In the genomic region with DNA sequence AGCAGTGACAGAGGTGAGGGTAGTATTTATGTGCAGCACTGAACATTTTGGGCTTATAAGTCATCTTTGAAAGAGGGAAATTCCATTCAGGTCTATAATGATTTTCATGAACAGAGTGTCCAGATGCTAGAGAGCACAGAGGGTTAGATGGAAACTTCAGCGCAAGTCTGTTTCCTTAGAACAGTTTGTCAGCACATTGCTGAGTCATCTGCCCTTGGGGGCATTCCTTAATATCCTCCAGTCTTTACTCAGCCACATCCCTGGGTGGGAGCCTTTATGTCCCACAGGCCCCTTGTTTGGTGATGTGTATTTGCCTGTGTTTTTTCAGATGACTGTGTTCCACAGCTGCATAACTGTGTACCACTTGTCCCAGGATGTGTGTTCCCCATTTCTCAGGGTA, we compare ENCODE assay signal across 1 cellular context.
TF ChIP-seq lines count a peak whose summit lies in the region.

No MANE protein-coding gene starts in this region.

TF ChIP-seq in WTC11, 78 proteins besides CTCF, POLR2A, EP300 and RAD21 (continued from another document):
- TF ChIP-seq, protein P1, sequence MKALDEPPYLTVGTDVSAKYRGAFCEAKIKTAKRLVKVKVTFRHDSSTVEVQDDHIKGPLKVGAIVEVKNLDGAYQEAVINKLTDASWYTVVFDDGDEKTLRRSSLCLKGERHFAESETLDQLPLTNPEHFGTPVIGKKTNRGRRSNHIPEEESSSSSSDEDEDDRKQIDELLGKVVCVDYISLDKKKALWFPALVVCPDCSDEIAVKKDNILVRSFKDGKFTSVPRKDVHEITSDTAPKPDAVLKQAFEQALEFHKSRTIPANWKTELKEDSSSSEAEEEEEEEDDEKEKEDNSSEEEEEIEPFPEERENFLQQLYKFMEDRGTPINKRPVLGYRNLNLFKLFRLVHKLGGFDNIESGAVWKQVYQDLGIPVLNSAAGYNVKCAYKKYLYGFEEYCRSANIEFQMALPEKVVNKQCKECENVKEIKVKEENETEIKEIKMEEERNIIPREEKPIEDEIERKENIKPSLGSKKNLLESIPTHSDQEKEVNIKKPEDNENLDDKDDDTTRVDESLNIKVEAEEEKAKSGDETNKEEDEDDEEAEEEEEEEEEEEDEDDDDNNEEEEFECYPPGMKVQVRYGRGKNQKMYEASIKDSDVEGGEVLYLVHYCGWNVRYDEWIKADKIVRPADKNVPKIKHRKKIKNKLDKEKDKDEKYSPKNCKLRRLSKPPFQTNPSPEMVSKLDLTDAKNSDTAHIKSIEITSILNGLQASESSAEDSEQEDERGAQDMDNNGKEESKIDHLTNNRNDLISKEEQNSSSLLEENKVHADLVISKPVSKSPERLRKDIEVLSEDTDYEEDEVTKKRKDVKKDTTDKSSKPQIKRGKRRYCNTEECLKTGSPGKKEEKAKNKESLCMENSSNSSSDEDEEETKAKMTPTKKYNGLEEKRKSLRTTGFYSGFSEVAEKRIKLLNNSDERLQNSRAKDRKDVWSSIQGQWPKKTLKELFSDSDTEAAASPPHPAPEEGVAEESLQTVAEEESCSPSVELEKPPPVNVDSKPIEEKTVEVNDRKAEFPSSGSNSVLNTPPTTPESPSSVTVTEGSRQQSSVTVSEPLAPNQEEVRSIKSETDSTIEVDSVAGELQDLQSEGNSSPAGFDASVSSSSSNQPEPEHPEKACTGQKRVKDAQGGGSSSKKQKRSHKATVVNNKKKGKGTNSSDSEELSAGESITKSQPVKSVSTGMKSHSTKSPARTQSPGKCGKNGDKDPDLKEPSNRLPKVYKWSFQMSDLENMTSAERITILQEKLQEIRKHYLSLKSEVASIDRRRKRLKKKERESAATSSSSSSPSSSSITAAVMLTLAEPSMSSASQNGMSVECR (CRISPR knock-in tag; IDR thresholded peaks at IDR 0.05; ENCODE audit: borderline replicate concordance) = no peak
- TF ChIP-seq PRRX2 (CRISPR knock-in tag; IDR thresholded peaks at IDR 0.05) = no peak
- TF ChIP-seq, protein P2, sequence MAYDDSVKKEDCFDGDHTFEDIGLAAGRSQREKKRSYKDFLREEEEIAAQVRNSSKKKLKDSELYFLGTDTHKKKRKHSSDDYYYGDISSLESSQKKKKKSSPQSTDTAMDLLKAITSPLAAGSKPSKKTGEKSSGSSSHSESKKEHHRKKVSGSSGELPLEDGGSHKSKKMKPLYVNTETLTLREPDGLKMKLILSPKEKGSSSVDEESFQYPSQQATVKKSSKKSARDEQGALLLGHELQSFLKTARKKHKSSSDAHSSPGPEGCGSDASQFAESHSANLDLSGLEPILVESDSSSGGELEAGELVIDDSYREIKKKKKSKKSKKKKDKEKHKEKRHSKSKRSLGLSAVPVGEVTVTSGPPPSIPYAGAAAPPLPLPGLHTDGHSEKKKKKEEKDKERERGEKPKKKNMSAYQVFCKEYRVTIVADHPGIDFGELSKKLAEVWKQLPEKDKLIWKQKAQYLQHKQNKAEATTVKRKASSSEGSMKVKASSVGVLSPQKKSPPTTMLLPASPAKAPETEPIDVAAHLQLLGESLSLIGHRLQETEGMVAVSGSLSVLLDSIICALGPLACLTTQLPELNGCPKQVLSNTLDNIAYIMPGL (CRISPR knock-in tag; IDR thresholded peaks at IDR 0.05) = no peak
- no peak for TF ChIP-seq TEAD4 (CRISPR knock-in tag; IDR thresholded peaks at IDR 0.05)
- TF ChIP-seq TEAD1 (CRISPR knock-in tag; IDR thresholded peaks at IDR 0.05) = no peak
TF ChIP-seq in WTC11: peak in this region for 0.
